In genomic region chr4:184815046-184815877, GRCh38 we compare ENCODE assay signal across 9 cellular contexts. TPM values are rescaled to one million over a fixed set of nuclear protein-coding genes. Genes with fewer than 3 reads are reported as not detected.
DNase-seq lines count a peak whose midpoint lies in the region; ATAC-seq and TF ChIP-seq lines count a peak whose summit lies in the region.
"Had no signal": no experiment of that assay in that cellular context is flagged by ENCODE, and none has a peak within 500 bp of the region (broad histone marks: within the 10 kb centered on the region; RNA-seq: fewer than 3 reads in every experiment).

No MANE protein-coding gene starts in this region.

- H3K36me3 ChIP-seq in GM23248 (ENCODE audit: low read depth): no peaks in the 10 kb centered on the region

- 0 out of 2 replicates have a peak overlapping the region, but pooled peaks have one; percentile 22 for H3K4me3 ChIP-seq in GM23248

- H3K4me1 Mint-ChIP-seq in naive B cell: peaks cover 43 to 81% (median 48%) of the 10 kb centered on the region in 3 donors

- ATAC-seq in esophagus mucosa (peak; percentile 91), naive B cell (ENCODE audit: low read depth in 2 of 2) (peak; percentile 59)

- H3K27ac ChIP-seq in GM23248 (no peak overlapping the region), RWPE1 (peak overlapping the region; percentile 92)

- in situ Hi-C loops in GM23248 (cut with MboI) (no loop called here), KBM-7 (cut with MboI; ENCODE audit: low pct_unique_long_range_greater_than_20kb, low sequenced_read_pairs) (no loop called here)

- H2AFZ ChIP-seq in GM23248: peak overlapping the region; percentile 28; the same call in 1 of the 2 replicates

- H3K9me2 ChIP-seq in GM23248 (ENCODE audit: insufficient read depth): no peaks in the 10 kb centered on the region

- peaks cover 18% of the 10 kb centered on the region for H3K79me2 ChIP-seq in GM23248 (ENCODE audit: insufficient read depth)

- peak; percentile 33 for DNase-seq in SKM-1 (lab: John Stamatoyannopoulos, UW; ENCODE audit: unreplicated experiment)
- no peak for DNase-seq in SKM-1 treated with dmso at 0.1 percent for 144 hours (lab: John Stamatoyannopoulos, UW; ENCODE audit: unreplicated experiment)
- peak; percentile 80 for DNase-seq in GM23248
- DNase-seq in KBM-7: peak; percentile 65
- peak; percentile 96 for DNase-seq in RWPE1 (ENCODE audit: low spot score)
- DNase-seq in naive B cell: no peak
- no peak for DNase-seq in stimulated activated CD4-positive, alpha-beta T cell treated with anti-CD3 and anti-CD28 coated beads, Interleukin-12 subunit alpha, Interleukin-12 subunit beta, amount 100 ng/mL, for 4 hours

- no peaks in the 10 kb centered on the region for H3K9me3 Mint-ChIP-seq in naive B cell
- H3K9me3 Mint-ChIP-seq: central memory CD8-positive, alpha-beta T cell had no signal

- peak overlapping the region in 7 of 8 donors; percentile 20 to 82 (median 56) for H3K4me3 Mint-ChIP-seq in naive B cell
- H3K4me3 Mint-ChIP-seq: central memory CD8-positive, alpha-beta T cell had no signal

- no peaks in the 10 kb centered on the region for H3K27me3 Mint-ChIP-seq in naive B cell
- H3K27me3 Mint-ChIP-seq: central memory CD8-positive, alpha-beta T cell had no signal

- POLR2A ChIA-PET in RWPE1 (lab: Yijun Ruan, JAX; ENCODE audit: low non-redundant PET): no interaction called here

- H3K9me3 ChIP-seq in GM23248 (ENCODE audit: low read depth): no peaks in the 10 kb centered on the region

- H4K20me1 ChIP-seq in GM23248 (ENCODE audit: insufficient read depth): no peaks in the 10 kb centered on the region

- H3K27me3 ChIP-seq in GM23248 (replicated peaks; ENCODE audit: insufficient read depth): no peaks in the 10 kb centered on the region

- no peak overlapping the region for H3K9ac ChIP-seq in GM23248

- WGBS in GM23248 (ENCODE audit: low coverage in 1 of 2, low lambda C conversion rate in 2 of 2, missing lambda C conversion rate in 2 of 2), 2 experiments: 35 to 36% methylated on average over 11 of the region's 11 CpGs

- CTCF ChIA-PET in RWPE1 (lab: Yijun Ruan, JAX): no interaction called here

- no peak for TF ChIP-seq CTCF in RWPE1 (conservative IDR thresholded peaks at IDR 0.05; ENCODE audit: low read depth)

- peak overlapping the region; percentile 39 for H3K4me2 ChIP-seq in GM23248 (ENCODE audit: unreplicated experiment)

- peaks cover 15% of the 10 kb centered on the region for H3K4me1 ChIP-seq in GM23248 (ENCODE audit: insufficient read depth)

- H3K36me3 Mint-ChIP-seq in naive B cell: no peaks in the 10 kb centered on the region

- peak overlapping the region; percentile 50 to 93 (median 88) for H3K27ac Mint-ChIP-seq in naive B cell

- H3F3A ChIP-seq in GM23248 (ENCODE audit: insufficient read depth): no peaks in the 10 kb centered on the region

RNA-seq across cellular contexts. Expression of gene ACSL1, which starts 10.5 kb away (rescaled TPM):
- 16.8 and 22.6 TPM in 2 replicates for total RNA-seq in GM23248 (2014; rRNA removed; shearing (Covaris generic))
- polyA plus RNA-seq in GM23248 (2016; fragmentation: Nextera tagmentation; extraction: Ambion mirVana): 15.4 and 17.3 TPM in 2 replicates
- total RNA-seq in esophagus mucosa: 74.3 TPM
- polyA plus RNA-seq in naive B cell (ENCODE audit: low read depth in 6 of 6): 10 to 100 TPM in 1 of 6 donors, 1 to 10 TPM in 5; 5.0 to 10.1 (median 6.8) TPM

Comparison
In these comparisons a context has a peak if more than half of its experiments do, and no peak if none do; other contexts are left out.
1. DNase-seq: peak in SKM-1 (single experiment), GM23248 (single experiment), KBM-7 (single experiment) and RWPE1 (single experiment); none in SKM-1 treated with dmso at 0.1 percent for 144 hours (single experiment), naive B cell (single experiment) and stimulated activated CD4-positive, alpha-beta T cell treated with anti-CD3 and anti-CD28 coated beads, Interleukin-12 subunit alpha, Interleukin-12 subunit beta, amount 100 ng/mL, for 4 hours (single experiment).